8 cellular contexts compared by ENCODE assay signal in the genomic region with DNA sequence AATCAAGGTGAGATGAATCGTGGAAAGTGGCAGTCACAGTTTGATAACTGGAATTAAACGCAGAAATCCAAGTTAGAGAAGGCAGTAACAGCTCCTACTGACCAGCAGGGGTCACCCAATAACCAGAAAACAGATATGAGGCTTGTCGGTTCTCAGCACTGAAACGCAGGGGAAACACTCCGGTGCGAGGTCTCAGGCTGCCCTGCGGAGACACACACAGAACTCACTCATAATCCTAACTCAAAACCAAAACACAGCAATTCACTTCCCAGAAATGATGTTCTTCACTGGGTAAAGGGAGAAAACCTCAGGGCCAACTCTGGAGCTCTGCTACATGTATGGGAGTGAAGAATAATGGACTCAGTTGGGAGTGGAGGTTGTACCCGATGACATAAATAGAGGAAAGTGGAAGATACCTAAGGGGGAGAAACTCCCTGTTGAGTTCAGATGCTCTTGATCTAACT.
DNase-seq lines count a peak whose midpoint lies in the region; ATAC-seq and TF ChIP-seq lines count a peak whose summit lies in the region.

No MANE protein-coding gene starts in this region.

- no peaks in the 10 kb centered on the region for H3K36me3 ChIP-seq in spleen

- H3K4me3 ChIP-seq in spleen: no peak overlapping the region

- no peak overlapping the region for H3K27ac Mint-ChIP-seq in activated CD8-positive, alpha-beta memory T cell treated with anti-CD3 and anti-CD28 coated beads, Interleukin-2, amount 10 ng/mL, durations not matched to agents 7 days and 5 days
- peak overlapping the region in 4 of 5 experiments; percentile 11 to 71 (median 46) for H3K27ac Mint-ChIP-seq in brain

- no peak overlapping the region for H3K4me3 Mint-ChIP-seq in activated CD8-positive, alpha-beta memory T cell treated with anti-CD3 and anti-CD28 coated beads, Interleukin-2, amount 10 ng/mL, durations not matched to agents 7 days and 5 days
- H3K4me3 Mint-ChIP-seq in brain: peak overlapping the region; percentile 39 to 70 (median 65)

- 11 to 14% (median 12%) methylated on average over 8 of the region's 8 CpGs for WGBS in spleen, 5 donors

- peaks cover 24% of the 10 kb centered on the region for H3K27me3 Mint-ChIP-seq in activated CD8-positive, alpha-beta memory T cell treated with anti-CD3 and anti-CD28 coated beads, Interleukin-2, amount 10 ng/mL, durations not matched to agents 7 days and 5 days
- peaks cover 6% of the 10 kb centered on the region for H3K27me3 Mint-ChIP-seq in brain

- TF ChIP-seq CTCF in brain (conservative IDR thresholded peaks at IDR 0.05) (peak; percentile 90 to 92), spleen (IDR thresholded peaks at IDR 0.05 in 8 of 11, conservative IDR thresholded peaks at IDR 0.05 in 3 of 11) (peak in 10 of 11 experiments; percentile 35 to 76 (median 64))

- peak; percentile 66 for ATAC-seq in activated CD8-positive, alpha-beta memory T cell treated with anti-CD3 and anti-CD28 coated beads, Interleukin-2, amount 10 ng/mL, durations not matched to agents 7 days and 5 days
- ATAC-seq in GM21529 (IDR thresholded peaks at IDR 0.05; ENCODE audit: unreplicated experiment): peak; percentile 97

- H3K27me3 ChIP-seq in spleen (replicated peaks in 1 of 7): peaks cover 0 to 17% (median 0%) of the 10 kb centered on the region in 7 donors

- H3K9me3 ChIP-seq in spleen: peaks cover 0 to 12% (median 8%) of the 10 kb centered on the region in 8 donors

- no peak for TF ChIP-seq POLR2A in spleen (IDR thresholded peaks at IDR 0.05)

- H3K4me1 ChIP-seq in spleen: peaks cover 0 to 3% (median 0%) of the 10 kb centered on the region in 6 donors

- CTCF ChIA-PET in activated CD8-positive, alpha-beta memory T cell treated with anti-CD3 and anti-CD28 coated beads, Interleukin-2, amount 10 ng/mL, durations not matched to agents 7 days and 5 days (lab: Charles Lee): interaction anchor here (0.8 to 1.1 kb wide), 3 partner anchors 8 to 11 kb away, joined by 3 to 4 read pairs (median 3); no protein-coding TSS in a partner anchor

- no peak overlapping the region for H3K27ac ChIP-seq in spleen

- no peaks in the 10 kb centered on the region for H3K36me3 Mint-ChIP-seq in activated CD8-positive, alpha-beta memory T cell treated with anti-CD3 and anti-CD28 coated beads, Interleukin-2, amount 10 ng/mL, durations not matched to agents 7 days and 5 days
- no peaks in the 10 kb centered on the region for H3K36me3 Mint-ChIP-seq in brain

- H3K4me1 Mint-ChIP-seq in activated CD8-positive, alpha-beta memory T cell treated with anti-CD3 and anti-CD28 coated beads, Interleukin-2, amount 10 ng/mL, durations not matched to agents 7 days and 5 days: peaks cover 2% of the 10 kb centered on the region
- H3K4me1 Mint-ChIP-seq in brain: peaks cover 18% of the 10 kb centered on the region

- H3K9me3 Mint-ChIP-seq in activated CD8-positive, alpha-beta memory T cell treated with anti-CD3 and anti-CD28 coated beads, Interleukin-2, amount 10 ng/mL, durations not matched to agents 7 days and 5 days (ENCODE audit: low read depth): no peaks in the 10 kb centered on the region
- peaks cover 9 to 19% (median 16%) of the 10 kb centered on the region in 5 experiments for H3K9me3 Mint-ChIP-seq in brain

- DNase-seq in activated CD8-positive, alpha-beta memory T cell treated with anti-CD3 and anti-CD28 coated beads, Interleukin-2, amount 10 ng/mL, durations not matched to agents 7 days and 5 days: peak; percentile 49
- DNase-seq in activated CD8-positive, alpha-beta memory T cell treated with anti-CD3 and anti-CD28 coated beads, Interleukin-2, amount 50 U/mL, for 4 hours: no peak
- DNase-seq in HS-27A (ENCODE audit: low read depth) (peak; percentile 31), OCI-M2 (lab: John Stamatoyannopoulos, UW; ENCODE audit: unreplicated experiment) (peak; percentile 2), iPS-NIHi11 (ENCODE audit: low spot score) (peak; percentile 73), spleen (no peak)

- intact Hi-C loops in spleen (cut with DNase I; ENCODE audit: low total_unique reads): no loop called here

Comparison
In these comparisons a context has a peak if more than half of its experiments do, and no peak if none do; other contexts are left out.
1. DNase-seq: peak in activated CD8-positive, alpha-beta memory T cell treated with anti-CD3 and anti-CD28 coated beads, Interleukin-2, amount 10 ng/mL, durations not matched to agents 7 days and 5 days (single experiment), HS-27A (single experiment), OCI-M2 (single experiment) and iPS-NIHi11 (single experiment); none in activated CD8-positive, alpha-beta memory T cell treated with anti-CD3 and anti-CD28 coated beads, Interleukin-2, amount 50 U/mL, for 4 hours (single experiment) and spleen (single experiment).